In the genomic region with DNA sequence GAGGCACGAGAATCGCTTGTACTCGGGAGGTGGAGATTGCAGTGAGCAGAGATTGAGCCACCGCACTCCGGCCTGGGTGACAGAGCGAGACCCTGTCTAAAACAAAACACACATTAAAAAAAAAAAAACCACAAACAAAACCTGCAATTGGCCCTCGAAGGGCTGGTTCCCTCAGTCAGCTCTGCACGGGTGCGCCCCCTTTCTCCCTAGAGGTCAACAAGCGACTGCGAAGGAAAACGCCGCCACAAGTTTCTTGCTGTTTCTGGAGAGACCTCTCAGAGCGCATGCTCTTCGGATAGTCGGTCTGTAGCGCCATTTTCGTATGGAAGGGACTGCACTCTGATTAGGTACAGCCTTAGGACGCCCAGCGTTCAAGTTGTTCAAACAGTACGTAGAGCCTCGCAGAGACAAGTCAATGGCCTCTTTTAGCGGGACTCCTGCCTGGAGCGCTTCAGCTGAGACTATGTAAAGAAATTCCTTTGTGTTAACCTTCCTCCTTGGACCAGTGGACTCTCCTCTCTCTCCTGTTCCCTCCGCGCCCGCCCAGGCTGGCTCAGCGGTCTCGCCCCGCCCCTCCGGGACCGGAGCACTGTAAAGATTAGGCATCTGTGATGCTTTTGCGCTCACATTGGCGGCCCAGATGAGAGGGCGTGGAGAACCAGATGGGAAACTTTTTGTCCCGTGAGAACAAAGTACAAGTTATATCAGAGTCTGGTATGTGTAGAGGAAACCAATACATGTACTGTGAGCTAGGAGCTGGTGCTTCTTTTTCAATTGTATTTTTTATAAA, we compare ENCODE assay signal across 1 cellular context.
TF ChIP-seq lines count a peak whose summit lies in the region.

No MANE protein-coding gene starts in this region.

TF ChIP-seq in HepG2, 621 proteins besides CTCF, POLR2A, EP300 and RAD21 (continued from another document and continues in another):
- TF ChIP-seq ZKSCAN1 (IDR thresholded peaks at IDR 0.05; ENCODE audit: low read length): no peak
- TF ChIP-seq NFYC (CRISPR knock-in tag; IDR thresholded peaks at IDR 0.05): no peak
- no peak for TF ChIP-seq ZNF451 (CRISPR knock-in tag; IDR thresholded peaks at IDR 0.05)
- TF ChIP-seq MIER3 (CRISPR knock-in tag; IDR thresholded peaks at IDR 0.05; ENCODE audit: borderline replicate concordance): no peak
- no peak for TF ChIP-seq ZNF547 (CRISPR knock-in tag; IDR thresholded peaks at IDR 0.05)
- TF ChIP-seq ADNP (CRISPR knock-in tag; IDR thresholded peaks at IDR 0.05): no peak
- 0 out of 2 replicates have a peak, but pooled peaks have one; percentile 41 for TF ChIP-seq REPIN1 (CRISPR knock-in tag; IDR thresholded peaks at IDR 0.05; ENCODE audit: borderline replicate concordance, low read depth)
- peak; percentile 72; the same call in 1 of the 2 replicates for TF ChIP-seq FOXK2 (IDR thresholded peaks at IDR 0.05)
- TF ChIP-seq, protein P1, sequence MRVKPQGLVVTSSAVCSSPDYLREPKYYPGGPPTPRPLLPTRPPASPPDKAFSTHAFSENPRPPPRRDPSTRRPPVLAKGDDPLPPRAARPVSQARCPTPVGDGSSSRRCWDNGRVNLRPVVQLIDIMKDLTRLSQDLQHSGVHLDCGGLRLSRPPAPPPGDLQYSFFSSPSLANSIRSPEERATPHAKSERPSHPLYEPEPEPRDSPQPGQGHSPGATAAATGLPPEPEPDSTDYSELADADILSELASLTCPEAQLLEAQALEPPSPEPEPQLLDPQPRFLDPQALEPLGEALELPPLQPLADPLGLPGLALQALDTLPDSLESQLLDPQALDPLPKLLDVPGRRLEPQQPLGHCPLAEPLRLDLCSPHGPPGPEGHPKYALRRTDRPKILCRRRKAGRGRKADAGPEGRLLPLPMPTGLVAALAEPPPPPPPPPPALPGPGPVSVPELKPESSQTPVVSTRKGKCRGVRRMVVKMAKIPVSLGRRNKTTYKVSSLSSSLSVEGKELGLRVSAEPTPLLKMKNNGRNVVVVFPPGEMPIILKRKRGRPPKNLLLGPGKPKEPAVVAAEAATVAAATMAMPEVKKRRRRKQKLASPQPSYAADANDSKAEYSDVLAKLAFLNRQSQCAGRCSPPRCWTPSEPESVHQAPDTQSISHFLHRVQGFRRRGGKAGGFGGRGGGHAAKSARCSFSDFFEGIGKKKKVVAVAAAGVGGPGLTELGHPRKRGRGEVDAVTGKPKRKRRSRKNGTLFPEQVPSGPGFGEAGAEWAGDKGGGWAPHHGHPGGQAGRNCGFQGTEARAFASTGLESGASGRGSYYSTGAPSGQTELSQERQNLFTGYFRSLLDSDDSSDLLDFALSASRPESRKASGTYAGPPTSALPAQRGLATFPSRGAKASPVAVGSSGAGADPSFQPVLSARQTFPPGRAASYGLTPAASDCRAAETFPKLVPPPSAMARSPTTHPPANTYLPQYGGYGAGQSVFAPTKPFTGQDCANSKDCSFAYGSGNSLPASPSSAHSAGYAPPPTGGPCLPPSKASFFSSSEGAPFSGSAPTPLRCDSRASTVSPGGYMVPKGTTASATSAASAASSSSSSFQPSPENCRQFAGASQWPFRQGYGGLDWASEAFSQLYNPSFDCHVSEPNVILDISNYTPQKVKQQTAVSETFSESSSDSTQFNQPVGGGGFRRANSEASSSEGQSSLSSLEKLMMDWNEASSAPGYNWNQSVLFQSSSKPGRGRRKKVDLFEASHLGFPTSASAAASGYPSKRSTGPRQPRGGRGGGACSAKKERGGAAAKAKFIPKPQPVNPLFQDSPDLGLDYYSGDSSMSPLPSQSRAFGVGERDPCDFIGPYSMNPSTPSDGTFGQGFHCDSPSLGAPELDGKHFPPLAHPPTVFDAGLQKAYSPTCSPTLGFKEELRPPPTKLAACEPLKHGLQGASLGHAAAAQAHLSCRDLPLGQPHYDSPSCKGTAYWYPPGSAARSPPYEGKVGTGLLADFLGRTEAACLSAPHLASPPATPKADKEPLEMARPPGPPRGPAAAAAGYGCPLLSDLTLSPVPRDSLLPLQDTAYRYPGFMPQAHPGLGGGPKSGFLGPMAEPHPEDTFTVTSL (CRISPR knock-in tag; IDR thresholded peaks at IDR 0.05; ENCODE audit: borderline replicate concordance): no peak
- TF ChIP-seq, protein P2, sequence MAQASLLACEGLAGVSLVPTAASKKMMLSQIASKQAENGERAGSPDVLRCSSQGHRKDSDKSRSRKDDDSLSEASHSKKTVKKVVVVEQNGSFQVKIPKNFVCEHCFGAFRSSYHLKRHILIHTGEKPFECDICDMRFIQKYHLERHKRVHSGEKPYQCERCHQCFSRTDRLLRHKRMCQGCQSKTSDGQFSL (CRISPR knock-in tag; IDR thresholded peaks at IDR 0.05): no peak
- TF ChIP-seq ZNF138 (CRISPR knock-in tag; IDR thresholded peaks at IDR 0.05; ENCODE audit: low read depth): no peak
- no peak for TF ChIP-seq ZNF264 (CRISPR knock-in tag; IDR thresholded peaks at IDR 0.05)
- TF ChIP-seq, protein P3, sequence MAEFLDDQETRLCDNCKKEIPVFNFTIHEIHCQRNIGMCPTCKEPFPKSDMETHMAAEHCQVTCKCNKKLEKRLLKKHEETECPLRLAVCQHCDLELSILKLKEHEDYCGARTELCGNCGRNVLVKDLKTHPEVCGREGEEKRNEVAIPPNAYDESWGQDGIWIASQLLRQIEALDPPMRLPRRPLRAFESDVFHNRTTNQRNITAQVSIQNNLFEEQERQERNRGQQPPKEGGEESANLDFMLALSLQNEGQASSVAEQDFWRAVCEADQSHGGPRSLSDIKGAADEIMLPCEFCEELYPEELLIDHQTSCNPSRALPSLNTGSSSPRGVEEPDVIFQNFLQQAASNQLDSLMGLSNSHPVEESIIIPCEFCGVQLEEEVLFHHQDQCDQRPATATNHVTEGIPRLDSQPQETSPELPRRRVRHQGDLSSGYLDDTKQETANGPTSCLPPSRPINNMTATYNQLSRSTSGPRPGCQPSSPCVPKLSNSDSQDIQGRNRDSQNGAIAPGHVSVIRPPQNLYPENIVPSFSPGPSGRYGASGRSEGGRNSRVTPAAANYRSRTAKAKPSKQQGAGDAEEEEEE (CRISPR knock-in tag; IDR thresholded peaks at IDR 0.05; ENCODE audit: borderline replicate concordance): no peak
- TF ChIP-seq ZNF772 (CRISPR knock-in tag; IDR thresholded peaks at IDR 0.05): 0 out of 2 replicates have a peak, but pooled peaks have one; percentile 30
- TF ChIP-seq ZNF20 (CRISPR knock-in tag; IDR thresholded peaks at IDR 0.05): no peak
- TF ChIP-seq HNF4A (CRISPR knock-in tag; IDR thresholded peaks at IDR 0.05): peak; percentile 61; the same call in 1 of the 2 replicates
- TF ChIP-seq MTF2 (CRISPR knock-in tag; IDR thresholded peaks at IDR 0.05; ENCODE audit: borderline replicate concordance): no peak
- TF ChIP-seq ZNF333 (CRISPR knock-in tag; IDR thresholded peaks at IDR 0.05; ENCODE audit: borderline replicate concordance): no peak
- no peak for TF ChIP-seq ZBTB1 (CRISPR knock-in tag; IDR thresholded peaks at IDR 0.05; ENCODE audit: borderline replicate concordance)
- 0 out of 2 replicates have a peak, but pooled peaks have one; percentile 49 for TF ChIP-seq SNAI1 (CRISPR knock-in tag; IDR thresholded peaks at IDR 0.05; ENCODE audit: borderline replicate concordance)
- TF ChIP-seq ZNF253 (CRISPR knock-in tag; IDR thresholded peaks at IDR 0.05; ENCODE audit: borderline replicate concordance): no peak
- TF ChIP-seq, protein P4, sequence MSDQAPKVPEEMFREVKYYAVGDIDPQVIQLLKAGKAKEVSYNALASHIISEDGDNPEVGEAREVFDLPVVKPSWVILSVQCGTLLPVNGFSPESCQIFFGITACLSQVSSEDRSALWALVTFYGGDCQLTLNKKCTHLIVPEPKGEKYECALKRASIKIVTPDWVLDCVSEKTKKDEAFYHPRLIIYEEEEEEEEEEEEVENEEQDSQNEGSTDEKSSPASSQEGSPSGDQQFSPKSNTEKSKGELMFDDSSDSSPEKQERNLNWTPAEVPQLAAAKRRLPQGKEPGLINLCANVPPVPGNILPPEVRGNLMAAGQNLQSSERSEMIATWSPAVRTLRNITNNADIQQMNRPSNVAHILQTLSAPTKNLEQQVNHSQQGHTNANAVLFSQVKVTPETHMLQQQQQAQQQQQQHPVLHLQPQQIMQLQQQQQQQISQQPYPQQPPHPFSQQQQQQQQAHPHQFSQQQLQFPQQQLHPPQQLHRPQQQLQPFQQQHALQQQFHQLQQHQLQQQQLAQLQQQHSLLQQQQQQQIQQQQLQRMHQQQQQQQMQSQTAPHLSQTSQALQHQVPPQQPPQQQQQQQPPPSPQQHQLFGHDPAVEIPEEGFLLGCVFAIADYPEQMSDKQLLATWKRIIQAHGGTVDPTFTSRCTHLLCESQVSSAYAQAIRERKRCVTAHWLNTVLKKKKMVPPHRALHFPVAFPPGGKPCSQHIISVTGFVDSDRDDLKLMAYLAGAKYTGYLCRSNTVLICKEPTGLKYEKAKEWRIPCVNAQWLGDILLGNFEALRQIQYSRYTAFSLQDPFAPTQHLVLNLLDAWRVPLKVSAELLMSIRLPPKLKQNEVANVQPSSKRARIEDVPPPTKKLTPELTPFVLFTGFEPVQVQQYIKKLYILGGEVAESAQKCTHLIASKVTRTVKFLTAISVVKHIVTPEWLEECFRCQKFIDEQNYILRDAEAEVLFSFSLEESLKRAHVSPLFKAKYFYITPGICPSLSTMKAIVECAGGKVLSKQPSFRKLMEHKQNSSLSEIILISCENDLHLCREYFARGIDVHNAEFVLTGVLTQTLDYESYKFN (CRISPR knock-in tag; conservative IDR thresholded peaks at IDR 0.05): no peak; the same call in 1 of the 2 replicates
- no peak for TF ChIP-seq BRCA1 (CRISPR knock-in tag; IDR thresholded peaks at IDR 0.05)
- TF ChIP-seq MXI1 (IDR thresholded peaks at IDR 0.05; ENCODE audit: borderline replicate concordance, low read depth, low read length): no peak; the same call in 2 of the 3 replicates
- TF ChIP-seq, protein P5, sequence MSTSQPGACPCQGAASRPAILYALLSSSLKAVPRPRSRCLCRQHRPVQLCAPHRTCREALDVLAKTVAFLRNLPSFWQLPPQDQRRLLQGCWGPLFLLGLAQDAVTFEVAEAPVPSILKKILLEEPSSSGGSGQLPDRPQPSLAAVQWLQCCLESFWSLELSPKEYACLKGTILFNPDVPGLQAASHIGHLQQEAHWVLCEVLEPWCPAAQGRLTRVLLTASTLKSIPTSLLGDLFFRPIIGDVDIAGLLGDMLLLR (CRISPR knock-in tag; IDR thresholded peaks at IDR 0.05): no peak
- no peak for TF ChIP-seq KLF13 (CRISPR knock-in tag; IDR thresholded peaks at IDR 0.05)
- TF ChIP-seq MZF1 (CRISPR knock-in tag; IDR thresholded peaks at IDR 0.05; ENCODE audit: borderline replicate concordance): no peak
- no peak for TF ChIP-seq TMF1 (CRISPR knock-in tag; IDR thresholded peaks at IDR 0.05; ENCODE audit: low read depth)
- no peak for TF ChIP-seq RAD51 (IDR thresholded peaks at IDR 0.05; ENCODE audit: borderline replicate concordance)
- TF ChIP-seq, protein P6, sequence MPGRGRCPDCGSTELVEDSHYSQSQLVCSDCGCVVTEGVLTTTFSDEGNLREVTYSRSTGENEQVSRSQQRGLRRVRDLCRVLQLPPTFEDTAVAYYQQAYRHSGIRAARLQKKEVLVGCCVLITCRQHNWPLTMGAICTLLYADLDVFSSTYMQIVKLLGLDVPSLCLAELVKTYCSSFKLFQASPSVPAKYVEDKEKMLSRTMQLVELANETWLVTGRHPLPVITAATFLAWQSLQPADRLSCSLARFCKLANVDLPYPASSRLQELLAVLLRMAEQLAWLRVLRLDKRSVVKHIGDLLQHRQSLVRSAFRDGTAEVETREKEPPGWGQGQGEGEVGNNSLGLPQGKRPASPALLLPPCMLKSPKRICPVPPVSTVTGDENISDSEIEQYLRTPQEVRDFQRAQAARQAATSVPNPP (CRISPR knock-in tag; IDR thresholded peaks at IDR 0.05): no peak
- no peak for TF ChIP-seq ZNF768 (CRISPR knock-in tag; IDR thresholded peaks at IDR 0.05)
- 0 out of 2 replicates have a peak, but pooled peaks have one; percentile 15 for TF ChIP-seq RBFOX2 (IDR thresholded peaks at IDR 0.05; ENCODE audit: low read depth, low read length)
- no peak for TF ChIP-seq EHMT2 (IDR thresholded peaks at IDR 0.05; ENCODE audit: borderline replicate concordance, low read depth, low read length)
- TF ChIP-seq ZNF232 (CRISPR knock-in tag; IDR thresholded peaks at IDR 0.05; ENCODE audit: borderline replicate concordance): no peak
- TF ChIP-seq ZBTB3 (CRISPR knock-in tag; IDR thresholded peaks at IDR 0.05; ENCODE audit: borderline replicate concordance, low read depth): no peak
- TF ChIP-seq HNF4G (IDR thresholded peaks at IDR 0.05; ENCODE audit: borderline replicate concordance, low read depth, low read length): peak; percentile 17
- no peak for TF ChIP-seq HNF4G (CRISPR knock-in tag; IDR thresholded peaks at IDR 0.05; ENCODE audit: borderline replicate concordance, low read depth)
- peak; percentile 21; the same call in 1 of the 2 replicates for TF ChIP-seq ZNF143 (CRISPR knock-in tag; IDR thresholded peaks at IDR 0.05)
- TF ChIP-seq TEAD2 (CRISPR knock-in tag; IDR thresholded peaks at IDR 0.05): no peak
- TF ChIP-seq ZBTB42 (CRISPR knock-in tag; IDR thresholded peaks at IDR 0.05): 0 out of 2 replicates have a peak, but pooled peaks have one; percentile 48
- TF ChIP-seq ZNF329 (CRISPR knock-in tag; IDR thresholded peaks at IDR 0.05; ENCODE audit: low read depth): no peak
- TF ChIP-seq ZNF709 (CRISPR knock-in tag; IDR thresholded peaks at IDR 0.05): no peak
- TF ChIP-seq, protein P7, sequence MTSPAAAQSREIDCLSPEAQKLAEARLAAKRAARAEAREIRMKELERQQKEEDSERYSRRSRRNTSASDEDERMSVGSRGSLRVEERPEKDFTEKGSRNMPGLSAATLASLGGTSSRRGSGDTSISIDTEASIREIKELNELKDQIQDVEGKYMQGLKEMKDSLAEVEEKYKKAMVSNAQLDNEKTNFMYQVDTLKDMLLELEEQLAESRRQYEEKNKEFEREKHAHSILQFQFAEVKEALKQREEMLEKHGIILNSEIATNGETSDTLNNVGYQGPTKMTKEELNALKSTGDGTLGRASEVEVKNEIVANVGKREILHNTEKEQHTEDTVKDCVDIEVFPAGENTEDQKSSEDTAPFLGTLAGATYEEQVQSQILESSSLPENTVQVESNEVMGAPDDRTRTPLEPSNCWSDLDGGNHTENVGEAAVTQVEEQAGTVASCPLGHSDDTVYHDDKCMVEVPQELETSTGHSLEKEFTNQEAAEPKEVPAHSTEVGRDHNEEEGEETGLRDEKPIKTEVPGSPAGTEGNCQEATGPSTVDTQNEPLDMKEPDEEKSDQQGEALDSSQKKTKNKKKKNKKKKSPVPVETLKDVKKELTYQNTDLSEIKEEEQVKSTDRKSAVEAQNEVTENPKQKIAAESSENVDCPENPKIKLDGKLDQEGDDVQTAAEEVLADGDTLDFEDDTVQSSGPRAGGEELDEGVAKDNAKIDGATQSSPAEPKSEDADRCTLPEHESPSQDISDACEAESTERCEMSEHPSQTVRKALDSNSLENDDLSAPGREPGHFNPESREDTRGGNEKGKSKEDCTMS (CRISPR knock-in tag; conservative IDR thresholded peaks at IDR 0.05): no peak
- TF ChIP-seq CENPX (CRISPR knock-in tag; IDR thresholded peaks at IDR 0.05): no peak
- TF ChIP-seq GABPB1 (CRISPR knock-in tag; IDR thresholded peaks at IDR 0.05): peak; percentile 26; the same call in 1 of the 2 replicates
- TF ChIP-seq, protein P8, sequence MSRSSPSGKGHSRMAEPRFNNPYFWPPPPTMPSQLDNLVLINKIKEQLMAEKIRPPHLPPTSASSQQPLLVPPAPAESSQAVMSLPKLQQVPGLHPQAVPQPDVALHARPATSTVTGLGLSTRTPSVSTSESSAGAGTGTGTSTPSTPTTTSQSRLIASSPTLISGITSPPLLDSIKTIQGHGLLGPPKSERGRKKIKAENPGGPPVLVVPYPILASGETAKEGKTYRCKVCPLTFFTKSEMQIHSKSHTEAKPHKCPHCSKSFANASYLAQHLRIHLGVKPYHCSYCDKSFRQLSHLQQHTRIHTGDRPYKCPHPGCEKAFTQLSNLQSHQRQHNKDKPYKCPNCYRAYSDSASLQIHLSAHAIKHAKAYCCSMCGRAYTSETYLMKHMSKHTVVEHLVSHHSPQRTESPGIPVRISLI (CRISPR knock-in tag; IDR thresholded peaks at IDR 0.05; ENCODE audit: borderline replicate concordance): peak; percentile 85
